8 cellular contexts compared by ENCODE assay signal in the genomic region with DNA sequence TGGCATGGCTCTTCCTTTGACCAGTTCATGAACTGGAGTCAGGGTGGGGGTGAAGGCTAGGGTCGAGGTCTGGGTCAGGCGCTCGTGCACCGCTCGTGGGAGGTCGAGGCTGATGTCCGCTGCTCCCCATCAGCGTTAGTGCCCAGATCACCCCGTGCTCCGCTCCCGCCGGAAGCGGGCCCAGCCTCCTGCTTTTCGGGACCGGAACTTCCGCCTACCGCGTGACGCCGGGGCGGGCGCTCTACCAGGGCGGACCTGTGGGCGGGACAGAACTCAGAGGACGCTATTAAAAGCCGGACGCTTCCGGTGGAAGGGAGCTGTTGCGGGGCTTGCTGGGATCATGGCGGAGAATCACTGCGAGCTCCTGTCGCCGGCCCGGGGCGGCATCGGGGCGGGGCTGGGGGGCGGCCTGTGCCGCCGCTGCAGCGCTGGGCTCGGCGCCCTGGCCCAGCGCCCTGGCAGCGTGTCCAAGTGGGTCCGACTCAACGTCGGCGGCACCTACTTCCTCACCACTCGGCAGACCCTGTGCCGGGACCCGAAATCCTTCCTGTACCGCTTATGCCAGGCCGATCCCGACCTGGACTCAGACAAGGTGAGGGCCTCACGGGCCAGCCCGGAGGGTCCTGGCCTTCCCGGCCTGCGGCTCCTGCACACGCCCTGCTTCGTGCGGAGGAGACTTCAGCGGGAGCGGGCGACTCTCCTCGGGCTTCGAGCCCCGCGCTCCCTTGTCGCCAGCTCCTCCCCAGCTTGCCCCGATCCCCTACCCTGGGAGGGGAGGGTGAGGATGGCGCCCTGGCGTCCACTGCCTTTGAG. TPM values are rescaled to one million over a fixed set of nuclear protein-coding genes. Genes with fewer than 3 reads are reported as not detected.
DNase-seq lines count a peak whose midpoint lies in the region; ATAC-seq, FAIRE-seq and TF ChIP-seq lines count a peak whose summit lies in the region.

A gene with protein sequence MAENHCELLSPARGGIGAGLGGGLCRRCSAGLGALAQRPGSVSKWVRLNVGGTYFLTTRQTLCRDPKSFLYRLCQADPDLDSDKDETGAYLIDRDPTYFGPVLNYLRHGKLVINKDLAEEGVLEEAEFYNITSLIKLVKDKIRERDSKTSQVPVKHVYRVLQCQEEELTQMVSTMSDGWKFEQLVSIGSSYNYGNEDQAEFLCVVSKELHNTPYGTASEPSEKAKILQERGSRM (plus strand): TSS at position 315 of the 813 bp plus-strand sequence. CDS start 26 bp downstream, at position 341.

- H3K36me3 Mint-ChIP-seq in activated CD4-positive, alpha-beta T cell treated with anti-CD3 and anti-CD28 coated beads, Interleukin-2, amount 10 ng/mL, durations not matched to agents 24 days and 14 days (ENCODE audit: low read depth) = peaks cover 9% of the 10 kb centered on the region

- peak within 1 kb of the TSS; percentile 89 for H3K27ac Mint-ChIP-seq in activated CD4-positive, alpha-beta T cell treated with anti-CD3 and anti-CD28 coated beads, Interleukin-2, amount 10 ng/mL, durations not matched to agents 24 days and 14 days

- intact Hi-C loops in activated CD4-positive, alpha-beta T cell treated with anti-CD3 and anti-CD28 coated beads, Interleukin-2, amount 10 ng/mL, durations not matched to agents 24 days and 14 days (cut with micrococcal nuclease) = loop anchor here (1.0 to 2.0 kb wide), 3 partner anchors 9 to 70 kb away; a partner anchor contains a TSS
- intact Hi-C loops in colonic mucosa (cut with DNase I) = no loop called here

- peak within 1 kb of the TSS; percentile 100 for H3K4me3 Mint-ChIP-seq in activated CD4-positive, alpha-beta T cell treated with anti-CD3 and anti-CD28 coated beads, Interleukin-2, amount 10 ng/mL, durations not matched to agents 24 days and 14 days

- TF ChIP-seq CTCF in colonic mucosa (IDR thresholded peaks at IDR 0.05) = no peak

- peak; percentile 87 to 88 for DNase-seq in AML-193 (lab: John Stamatoyannopoulos, UW)
- DNase-seq in GM19239 (ENCODE audit: insufficient read length, low spot score) = peak; percentile 92
- DNase-seq in NCI-H526 treated with DMSO at 0.1 percent for 48 hours (lab: John Stamatoyannopoulos, UW) = peak; percentile 75
- peak; percentile 99 for DNase-seq in activated CD4-positive, alpha-beta T cell treated with anti-CD3 and anti-CD28 coated beads, Interleukin-2, amount 10 ng/mL, durations not matched to agents 24 days and 14 days
- DNase-seq in colonic mucosa = peak; percentile 98
- peak; percentile 92 to 97 (median 95) for DNase-seq in stimulated activated CD4-positive, alpha-beta T cell treated with anti-CD3 and anti-CD28 coated beads, Interleukin-1b, Interleukin-23, amount 100 ng/mL, for 24 hours (ENCODE audit: low read depth in 4 of 4, low spot score in 1 of 4)

- no peaks in the 10 kb centered on the region for H3K9me3 Mint-ChIP-seq in activated CD4-positive, alpha-beta T cell treated with anti-CD3 and anti-CD28 coated beads, Interleukin-2, amount 10 ng/mL, durations not matched to agents 24 days and 14 days

- H3K27ac ChIP-seq in colonic mucosa (peak within 1 kb of the TSS; percentile 88), layer of hippocampus (ENCODE audit: low read depth, low read length) (peak within 1 kb of the TSS; percentile 92)

- no peaks in the 10 kb centered on the region for H3K27me3 Mint-ChIP-seq in activated CD4-positive, alpha-beta T cell treated with anti-CD3 and anti-CD28 coated beads, Interleukin-2, amount 10 ng/mL, durations not matched to agents 24 days and 14 days

- peak; percentile 56 for ATAC-seq in HG03460 (IDR thresholded peaks at IDR 0.05; ENCODE audit: unreplicated experiment)

- H3K4me1 ChIP-seq in colonic mucosa = peaks cover 2% of the 10 kb centered on the region

- no peaks in the 10 kb centered on the region for H3K36me3 ChIP-seq in colonic mucosa

- H3K4me3 ChIP-seq in colonic mucosa = peak within 1 kb of the TSS; percentile 100

- FAIRE-seq in GM19239 (lab: Jason Lieb, UNC) = peak; percentile 47

- peaks cover 22% of the 10 kb centered on the region for H3K4me1 Mint-ChIP-seq in activated CD4-positive, alpha-beta T cell treated with anti-CD3 and anti-CD28 coated beads, Interleukin-2, amount 10 ng/mL, durations not matched to agents 24 days and 14 days

- H3K27me3 ChIP-seq in colonic mucosa (no peaks in the 10 kb centered on the region), layer of hippocampus (ENCODE audit: control insufficient read depth, insufficient read depth, low read length) (no peaks in the 10 kb centered on the region)

- no peaks in the 10 kb centered on the region for H3K9me3 ChIP-seq in colonic mucosa

- H3K9ac ChIP-seq in colonic mucosa (ENCODE audit: low read depth in 2 of 2, low read length in 2 of 2) = peak within 1 kb of the TSS; percentile 92 to 97

RNA-seq across cellular contexts. Expression of the gene that starts here (rescaled TPM):
- total RNA-seq in activated CD4-positive, alpha-beta T cell treated with anti-CD3 and anti-CD28 coated beads, Interleukin-2, amount 10 ng/mL, durations not matched to agents 24 days and 14 days = 54.4 and 57.0 TPM in 2 replicates
- total RNA-seq in colonic mucosa = 10 to 100 TPM; 45.2 to 88.3 TPM

Comparison
In these comparisons a context has a peak if more than half of its experiments do, and no peak if none do; other contexts are left out.
1. Peak in every context shown above with its lines: DNase-seq, ATAC-seq, H3K4me3 ChIP-seq and H3K27ac ChIP-seq.